ENCODE assay signal across 8 cellular contexts in the genomic region with DNA sequence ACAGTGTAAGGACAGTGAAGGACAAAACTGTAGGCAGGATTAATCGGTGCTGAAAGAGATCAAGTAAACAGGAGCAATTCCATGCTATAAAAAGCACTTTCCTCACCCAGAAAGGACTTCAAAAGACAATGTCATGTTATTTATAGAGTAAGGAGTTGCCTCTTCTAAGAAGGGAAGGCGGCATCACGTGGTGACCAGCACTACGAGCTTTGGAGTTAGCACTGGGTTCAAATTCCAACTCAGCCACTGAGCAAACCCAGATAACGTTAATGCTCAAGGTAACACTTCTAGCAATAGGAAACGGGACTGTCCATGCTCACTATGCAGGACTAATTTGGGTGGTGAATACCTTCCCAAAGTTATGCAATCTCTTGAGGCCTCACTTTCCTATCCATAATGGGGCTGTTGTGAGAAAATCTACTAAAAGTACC. TPM values are rescaled to one million over a fixed set of nuclear protein-coding genes. Genes with fewer than 3 reads are reported as not detected.
DNase-seq lines count a peak whose midpoint lies in the region; ATAC-seq and TF ChIP-seq lines count a peak whose summit lies in the region.

No MANE protein-coding gene starts in this region.

- TF ChIP-seq POLR2A in thyroid gland (IDR thresholded peaks at IDR 0.05) = no peak

- H3K27ac ChIP-seq in thyroid gland = peak overlapping the region; percentile 96 to 100 (median 98)

- TF ChIP-seq CTCF in kidney epithelial cell (IDR thresholded peaks at IDR 0.05; ENCODE audit: insufficient read depth, low read length, poor library complexity, severe bottlenecking) (no peak), thyroid gland (IDR thresholded peaks at IDR 0.05) (no peak)

- no peak overlapping the region for H3K4me3 Mint-ChIP-seq in activated CD4-positive, alpha-beta T cell treated with anti-CD3 and anti-CD28 coated beads, Interleukin-2, amount 10 ng/mL, durations not matched to agents 24 days and 14 days
- peak overlapping the region; percentile 87 for H3K4me3 Mint-ChIP-seq in activated naive CD8-positive, alpha-beta T cell treated with anti-CD3 and anti-CD28 coated beads, Interleukin-2, amount 10 ng/mL, durations not matched to agents 7 days and 5 days

- H3K36me3 ChIP-seq in kidney epithelial cell (ENCODE audit: control insufficient read depth, insufficient read depth, low read length) (no peaks in the 10 kb centered on the region), thyroid gland (no peaks in the 10 kb centered on the region)

- intact Hi-C loops in activated CD4-positive, alpha-beta T cell treated with anti-CD3 and anti-CD28 coated beads, Interleukin-2, amount 10 ng/mL, durations not matched to agents 24 days and 14 days (cut with micrococcal nuclease) = loop anchor here (1.0 to 2.0 kb wide), 3 partner anchors 35 to 231 kb away; a partner anchor contains a TSS
- intact Hi-C loops in thyroid gland (cut with DNase I) = loop anchor here (10.0 kb wide), 1 partner anchor 49 kb away; no protein-coding TSS in a partner anchor

- WGBS in thyroid gland, 2 donors = 36 to 45% methylated on average over 6 of the region's 6 CpGs

- POLR2A ChIA-PET in activated naive CD8-positive, alpha-beta T cell treated with anti-CD3 and anti-CD28 coated beads, Interleukin-2, amount 10 ng/mL, durations not matched to agents 7 days and 5 days (lab: Charles Lee) = interaction anchor here (2.4 kb wide), 1 partner anchor 56 kb away, joined by 8 read pairs; a partner anchor contains a TSS

- H3K9me3 ChIP-seq in thyroid gland = no peaks in the 10 kb centered on the region

- ATAC-seq in activated naive CD8-positive, alpha-beta T cell treated with anti-CD3 and anti-CD28 coated beads, Interleukin-2, amount 10 ng/mL, durations not matched to agents 7 days and 5 days (ENCODE audit: low read depth) = no peak

- peaks cover 18 to 20% of the 10 kb centered on the region in 2 donors for H3K4me1 ChIP-seq in thyroid gland

- H3K4me3 ChIP-seq in kidney epithelial cell (ENCODE audit: low read depth, low read length) (peak overlapping the region; percentile 94), thyroid gland (replicated peaks in 1 of 3) (peak overlapping the region in 1 of 3 donors; percentile 70)

- peak overlapping the region; percentile 92 for H3K27ac Mint-ChIP-seq in activated CD4-positive, alpha-beta T cell treated with anti-CD3 and anti-CD28 coated beads, Interleukin-2, amount 10 ng/mL, durations not matched to agents 24 days and 14 days
- H3K27ac Mint-ChIP-seq in activated naive CD8-positive, alpha-beta T cell treated with anti-CD3 and anti-CD28 coated beads, Interleukin-2, amount 10 ng/mL, durations not matched to agents 7 days and 5 days = peak overlapping the region; percentile 74

- peaks cover 10% of the 10 kb centered on the region for H3K4me1 Mint-ChIP-seq in activated CD4-positive, alpha-beta T cell treated with anti-CD3 and anti-CD28 coated beads, Interleukin-2, amount 10 ng/mL, durations not matched to agents 24 days and 14 days
- H3K4me1 Mint-ChIP-seq in activated naive CD8-positive, alpha-beta T cell treated with anti-CD3 and anti-CD28 coated beads, Interleukin-2, amount 10 ng/mL, durations not matched to agents 7 days and 5 days = peaks cover 9% of the 10 kb centered on the region

- H3K36me3 Mint-ChIP-seq in activated CD4-positive, alpha-beta T cell treated with anti-CD3 and anti-CD28 coated beads, Interleukin-2, amount 10 ng/mL, durations not matched to agents 24 days and 14 days (ENCODE audit: low read depth) = peaks cover 2% of the 10 kb centered on the region
- H3K36me3 Mint-ChIP-seq in activated naive CD8-positive, alpha-beta T cell treated with anti-CD3 and anti-CD28 coated beads, Interleukin-2, amount 10 ng/mL, durations not matched to agents 7 days and 5 days = no peaks in the 10 kb centered on the region

- H3K27me3 Mint-ChIP-seq in activated CD4-positive, alpha-beta T cell treated with anti-CD3 and anti-CD28 coated beads, Interleukin-2, amount 10 ng/mL, durations not matched to agents 24 days and 14 days = peaks cover 21% of the 10 kb centered on the region
- peaks cover 36% of the 10 kb centered on the region for H3K27me3 Mint-ChIP-seq in activated naive CD8-positive, alpha-beta T cell treated with anti-CD3 and anti-CD28 coated beads, Interleukin-2, amount 10 ng/mL, durations not matched to agents 7 days and 5 days

- no peak for DNase-seq in activated CD4-positive, alpha-beta T cell treated with anti-CD3 and anti-CD28 coated beads, Interleukin-2, amount 10 ng/mL, durations not matched to agents 24 days and 14 days
- DNase-seq in activated CD4-positive, alpha-beta T cell treated with anti-CD3 and anti-CD28 coated beads, Interleukin-2, amount 50 U/mL, for 4 hours = no peak
- no peak for DNase-seq in activated naive CD8-positive, alpha-beta T cell treated with anti-CD3 and anti-CD28 coated beads, Interleukin-2, amount 10 ng/mL, durations not matched to agents 7 days and 5 days
- DNase-seq in kidney epithelial cell (ENCODE audit: low read depth) (no peak), thyroid gland (peak; percentile 8 to 19), cortex of kidney (lab: John Stamatoyannopoulos, UW) (no peak), 8988T (no peak), Ammon's horn (ENCODE audit: low spot score) (no peak)

- H3K9me3 Mint-ChIP-seq in activated CD4-positive, alpha-beta T cell treated with anti-CD3 and anti-CD28 coated beads, Interleukin-2, amount 10 ng/mL, durations not matched to agents 24 days and 14 days = no peaks in the 10 kb centered on the region
- no peaks in the 10 kb centered on the region for H3K9me3 Mint-ChIP-seq in activated naive CD8-positive, alpha-beta T cell treated with anti-CD3 and anti-CD28 coated beads, Interleukin-2, amount 10 ng/mL, durations not matched to agents 7 days and 5 days

- H3K27me3 ChIP-seq in kidney epithelial cell (ENCODE audit: control insufficient read depth, insufficient read depth, low read length) = no peaks in the 10 kb centered on the region
- no peaks in the 10 kb centered on the region for H3K27me3 ChIP-seq in thyroid gland

RNA-seq across cellular contexts. Expression of a gene that starts 0.7 kb away (rescaled TPM):
- 4.8 and 4.9 TPM in 2 replicates for total RNA-seq in activated CD4-positive, alpha-beta T cell treated with anti-CD3 and anti-CD28 coated beads, Interleukin-2, amount 10 ng/mL, durations not matched to agents 24 days and 14 days
- 1 to 10 TPM; 3.2 to 4.8 TPM for total RNA-seq in activated naive CD8-positive, alpha-beta T cell treated with anti-CD3 and anti-CD28 coated beads, Interleukin-2, amount 10 ng/mL, durations not matched to agents 7 days and 5 days
- total RNA-seq in kidney epithelial cell (3.8 and 4.7 TPM in 2 replicates), thyroid gland (10 to 100 TPM; 20.6 to 40.6 (median 26.9) TPM)

RNA-seq across cellular contexts. Expression of a gene that starts 55.6 kb away (rescaled TPM):
- total RNA-seq in activated CD4-positive, alpha-beta T cell treated with anti-CD3 and anti-CD28 coated beads, Interleukin-2, amount 10 ng/mL, durations not matched to agents 24 days and 14 days = 55.0 and 55.6 TPM in 2 replicates
- 10 to 100 TPM; 56.4 to 58.1 TPM for total RNA-seq in activated naive CD8-positive, alpha-beta T cell treated with anti-CD3 and anti-CD28 coated beads, Interleukin-2, amount 10 ng/mL, durations not matched to agents 7 days and 5 days
- 3.6 and 4.4 TPM in 2 replicates for total RNA-seq in kidney epithelial cell
- 1 to 10 TPM; 3.8 to 6.2 (median 4.5) TPM for total RNA-seq in thyroid gland

Comparison
In these comparisons a context has a peak if more than half of its experiments do, and no peak if none do; other contexts are left out.
1. DNase-seq: peak in thyroid gland (2 of 2); none in activated CD4-positive, alpha-beta T cell treated with anti-CD3 and anti-CD28 coated beads, Interleukin-2, amount 10 ng/mL, durations not matched to agents 24 days and 14 days (single experiment), activated CD4-positive, alpha-beta T cell treated with anti-CD3 and anti-CD28 coated beads, Interleukin-2, amount 50 U/mL, for 4 hours (0 of 2), activated naive CD8-positive, alpha-beta T cell treated with anti-CD3 and anti-CD28 coated beads, Interleukin-2, amount 10 ng/mL, durations not matched to agents 7 days and 5 days (single experiment), kidney epithelial cell (single experiment), cortex of kidney (single experiment), 8988T (single experiment) and Ammon's horn (single experiment).